8 cellular contexts compared by ENCODE assay signal in genomic region chr7:158824028-158824427, GRCh38. TPM values are rescaled to one million over a fixed set of nuclear protein-coding genes. Genes with fewer than 3 reads are reported as not detected.
DNase-seq lines count a peak whose midpoint lies in the region; ATAC-seq and TF ChIP-seq lines count a peak whose summit lies in the region.

No MANE protein-coding gene starts in this region.

- peak; percentile 59 for ATAC-seq in GM21717 (IDR thresholded peaks at IDR 0.05; ENCODE audit: unreplicated experiment)
- no peak for ATAC-seq in Right ventricle myocardium inferior

- H3K9me3 ChIP-seq in KOPT-K1 (ENCODE audit: insufficient read depth, low read length, poor library complexity, severe bottlenecking), result no peaks in the 10 kb centered on the region

- DNase-seq in GM10266 (ENCODE audit: extremely low spot score) (peak; percentile 73), Right ventricle myocardium inferior (ENCODE audit: missing footprints) (no peak), putamen (ENCODE audit: low spot score) (no peak), H7 (no peak)
- peak; percentile 65 to 67 for DNase-seq in activated T-cell treated with anti-CD3 and anti-CD28 coated beads, Interleukin-2, amount 50 U/mL, for 48 hours
- DNase-seq in stimulated activated CD4-positive, alpha-beta T cell treated with anti-CD3 and anti-CD28 coated beads, Interleukin-4, amount 100 ng/mL, for 1 hour, result peak; percentile 17

- H3K4me3 ChIP-seq in H7 (ENCODE audit: insufficient read depth, low read depth, low read length), result no peak overlapping the region

- intact Hi-C loops in Right ventricle myocardium inferior (cut with DNase I), result no loop called here

- H3K27me3 ChIP-seq in H7 (ENCODE audit: control insufficient read depth, insufficient read depth, low read length), result no peaks in the 10 kb centered on the region; the same call in 1 of the 2 replicates

- H3K36me3 ChIP-seq in KOPT-K1 (ENCODE audit: insufficient read depth, low read length) (peaks cover 8% of the 10 kb centered on the region; the same call in 1 of the 2 replicates), H7 (replicated peaks; ENCODE audit: control insufficient read depth, insufficient read depth, low read length) (no peaks in the 10 kb centered on the region)

- no peak for TF ChIP-seq CTCF in GM10266 (IDR thresholded peaks at IDR 0.05; ENCODE audit: control insufficient read depth, insufficient read depth, low read depth, missing control alignments)

- peak overlapping the region; percentile 89 for H3K27ac ChIP-seq in KOPT-K1 (ENCODE audit: low read depth, low read length, poor library complexity, severe bottlenecking)

RNA-seq across cellular contexts. Expression of gene ESYT2, which starts 5.3 kb away (rescaled TPM):
- 42.5 TPM for total RNA-seq in Right ventricle myocardium inferior
- 33.1 and 41.0 TPM in 2 replicates for total RNA-seq in H7 (2014; rRNA removed; shearing (Covaris generic))

RNA-seq across cellular contexts. Expression of gene DYNC2I1, which starts 32.3 kb away (rescaled TPM):
- total RNA-seq in Right ventricle myocardium inferior, result 26.6 TPM
- total RNA-seq in H7 (2014; rRNA removed; shearing (Covaris generic)), result 5.5 and 11.8 TPM in 2 replicates

Comparison
In these comparisons a context has a peak if more than half of its experiments do, and no peak if none do; other contexts are left out.
1. DNase-seq: peak in GM10266 (single experiment), activated T-cell treated with anti-CD3 and anti-CD28 coated beads, Interleukin-2, amount 50 U/mL, for 48 hours (2 of 2) and stimulated activated CD4-positive, alpha-beta T cell treated with anti-CD3 and anti-CD28 coated beads, Interleukin-4, amount 100 ng/mL, for 1 hour (single experiment); none in Right ventricle myocardium inferior (single experiment), putamen (single experiment) and H7 (single experiment).